15 cellular contexts compared by ENCODE assay signal in genomic region chr9:4588721-4589120, GRCh38.
DNase-seq lines count a peak whose midpoint lies in the region; TF ChIP-seq lines count a peak whose summit lies in the region.
"Had no signal": no experiment of that assay in that cellular context is flagged by ENCODE, and none has a peak within 500 bp of the region (broad histone marks: within the 10 kb centered on the region; RNA-seq: fewer than 3 reads in every experiment).

No MANE protein-coding gene starts in this region.

- DNase-seq in SK-MEL-5 (ENCODE audit: low read depth, low spot score) (peak; percentile 13), dermis blood vessel endothelial cell (peak; percentile 28), iris pigment epithelial cell (ENCODE audit: low read depth) (peak; percentile 16), OCI-LY7 (ENCODE audit: low spot score) (no peak)
- no peak for DNase-seq in stimulated activated naive CD4-positive, alpha-beta T cell (lab: John Stamatoyannopoulos, UW)
- DNase-seq in activated effector memory CD4-positive, alpha-beta T cell treated with Interleukin-2 at 50 U/mL for 16 hours = no peak
- DNase-seq: AML-193; Caco-2; CD4-positive, alpha-beta T cell; GM23248 had no signal

- in situ Hi-C loops in SK-MEL-5 (cut with HindIII; ENCODE audit: low pct_unique_long_range_greater_than_20kb, low sequenced_read_pairs) = no loop called here

- no TSS peak for BruUV-seq in OCI-LY7 (replicated peaks; lab: Mats Ljungman, UMichigan)

- H3K27ac ChIP-seq in rectal smooth muscle tissue (ENCODE audit: low read depth, low read length) = peak overlapping the region; percentile 27
- H3K27ac ChIP-seq in OCI-LY7 (ENCODE audit: low read depth, low read length, poor library complexity, severe bottlenecking) = no peak overlapping the region
- H3K27ac ChIP-seq: 22Rv1, A549, C4-2B, GM23248 had no signal

- intact Hi-C loops in OCI-LY7 (cut with micrococcal nuclease; ENCODE audit: unreplicated experiment) = no loop called here

- H3K27me3 ChIP-seq in rectal smooth muscle tissue (ENCODE audit: control insufficient read depth, insufficient read depth, low read length) = no peaks in the 10 kb centered on the region

- no peaks in the 10 kb centered on the region for H3K79me2 ChIP-seq in OCI-LY7 (ENCODE audit: insufficient read depth, low read depth, low read length)

- peaks cover 24% of the 10 kb centered on the region for H3K4me1 ChIP-seq in rectal smooth muscle tissue (ENCODE audit: control insufficient read depth, insufficient read depth, low read length)
- H3K4me1 ChIP-seq in OCI-LY7 (ENCODE audit: insufficient read depth, low read length, poor library complexity, severe bottlenecking) = no peaks in the 10 kb centered on the region
- H3K4me1 ChIP-seq: A549, Caco-2 had no signal

- H3K4me2 ChIP-seq in OCI-LY7 (ENCODE audit: low read length) = no peak overlapping the region
- H3K4me2 ChIP-seq: A549 had no signal

- no peaks in the 10 kb centered on the region for H3K9me3 ChIP-seq in OCI-LY7 (ENCODE audit: low read length)
- H3K9me3 ChIP-seq: A549, Caco-2, HAP-1 had no signal

- H4K20me1 ChIP-seq in OCI-LY7 (ENCODE audit: insufficient read depth, low read length) = no peaks in the 10 kb centered on the region

- no peaks in the 10 kb centered on the region for H3K9me2 ChIP-seq in OCI-LY7 (ENCODE audit: insufficient read depth, low read length)

- CTCF ChIA-PET in OCI-LY7 (lab: Charles Lee; ENCODE audit: unreplicated experiment) = no interaction called here

- H3K4me3 ChIP-seq in rectal smooth muscle tissue (ENCODE audit: low read length) (no peak overlapping the region), OCI-LY7 (ENCODE audit: low read depth, low read length, poor library complexity, severe bottlenecking) (no peak overlapping the region)
- H3K4me3 ChIP-seq: A549, GM23248, HAP-1 had no signal

- no peak overlapping the region for H3K9ac ChIP-seq in rectal smooth muscle tissue (ENCODE audit: low read length)
- H3K9ac ChIP-seq: GM23248 had no signal

- POLR2A ChIA-PET in OCI-LY7 (lab: Charles Lee) = interaction anchor here (0.7 kb wide), 1 partner anchor 29 kb away, joined by 3 read pairs; no protein-coding TSS in a partner anchor

- peaks cover 2% of the 10 kb centered on the region for H3K36me3 ChIP-seq in rectal smooth muscle tissue (ENCODE audit: control insufficient read depth, insufficient read depth, low read length)
- no peaks in the 10 kb centered on the region for H3K36me3 ChIP-seq in OCI-LY7 (ENCODE audit: insufficient read depth, low read length)
- H3K36me3 ChIP-seq: HAP-1 had no signal

- no peak for TF ChIP-seq CTCF in OCI-LY7 (conservative IDR thresholded peaks at IDR 0.05; ENCODE audit: low read length)

- H2AFZ ChIP-seq in OCI-LY7 (ENCODE audit: low read length) = no peak overlapping the region
- H2AFZ ChIP-seq: GM23248 had no signal

Comparison
In these comparisons a context has a peak if more than half of its experiments do, and no peak if none do; other contexts are left out.
1. DNase-seq: peak in SK-MEL-5 (single experiment), dermis blood vessel endothelial cell (single experiment) and iris pigment epithelial cell (single experiment); none in stimulated activated naive CD4-positive, alpha-beta T cell (0 of 6), OCI-LY7 (single experiment) and activated effector memory CD4-positive, alpha-beta T cell treated with Interleukin-2 at 50 U/mL for 16 hours (single experiment).